ENCODE assay signal across 21 cellular contexts in the genomic region with DNA sequence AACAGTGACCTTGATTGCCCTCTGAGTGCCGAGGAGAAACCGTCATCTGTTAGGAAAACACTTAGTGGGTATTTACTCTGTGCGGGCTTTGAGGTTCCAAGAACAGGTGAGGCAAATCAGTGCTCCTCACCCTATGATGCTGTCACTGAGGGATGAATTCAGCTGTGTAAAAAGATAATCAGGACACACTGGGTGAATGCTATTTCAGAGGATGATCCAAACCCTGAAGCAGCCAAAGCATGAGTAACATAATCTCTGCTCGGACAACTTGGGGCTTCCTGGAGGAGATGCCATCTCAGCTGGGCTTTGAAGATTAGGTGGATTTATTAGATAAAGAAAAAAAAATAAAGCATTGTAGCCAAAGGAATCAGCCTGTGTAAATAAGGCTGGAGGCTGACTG. TPM values are rescaled to one million over a fixed set of nuclear protein-coding genes. Genes with fewer than 3 reads are reported as not detected.
"Had no signal": no experiment of that assay in that cellular context is flagged by ENCODE, and none has a peak within 500 bp of the region (broad histone marks: within the 10 kb centered on the region; RNA-seq: fewer than 3 reads in every experiment).

No MANE protein-coding gene starts in this region.

- H3K27ac ChIP-seq: breast epithelium, foreskin keratinocyte, skin epidermis, transverse colon had no signal

- ATAC-seq: foreskin keratinocyte; left colon; stimulated activated naive B cell treated with anti-CD40 and anti-IgM and Interleukin-4, amounts not matched to agents 10 μg/mL and 1 μg/mL and 100 μg/mL, for 72 hours had no signal

- H3K9me3 ChIP-seq: breast epithelium, transverse colon had no signal

- H3K4me3 ChIP-seq: breast epithelium, lung, skin epidermis, transverse colon had no signal

- H3K4me1 Mint-ChIP-seq: activated CD4-positive, alpha-beta T cell treated with anti-CD3 and anti-CD28 coated beads, Interleukin-2, amount 10 ng/mL, durations not matched to agents 7 days and 5 days; activated naive CD8-positive, alpha-beta T cell treated with anti-CD3 and anti-CD28 coated beads for 36 hours; naive B cell; stimulated activated naive B cell treated with anti-CD40 and anti-IgM and Interleukin-4, amounts not matched to agents 10 μg/mL and 1 μg/mL and 100 μg/mL, for 72 hours had no signal

- DNase-seq: activated CD4-positive, alpha-beta T cell treated with anti-CD3 and anti-CD28 coated beads, Interleukin-2, amount 10 ng/mL, durations not matched to agents 7 days and 5 days; activated gamma-delta T cell treated with Interleukin-2 at 50 U/mL for 16 hours; activated naive CD8-positive, alpha-beta T cell treated with anti-CD3 and anti-CD28 coated beads for 36 hours; anterior cingulate cortex; cerebellar nuclear complex; effector memory CD4-positive, alpha-beta T cell; foreskin keratinocyte; left colon; midbrain; naive B cell; posterior cingulate gyrus; stimulated activated CD4-positive, alpha-beta T cell treated with anti-CD3 and anti-CD28 coated beads, Interleukin-15, amount 100 ng/mL, for 24 hours; stimulated activated CD4-positive, alpha-beta T cell treated with anti-CD3 and anti-CD28 coated beads, Interleukin-4, amount 100 ng/mL, for 1 hour; stimulated activated naive B cell treated with anti-CD40 and anti-IgM and Interleukin-4, amounts not matched to agents 10 μg/mL and 1 μg/mL and 100 μg/mL, for 72 hours; substantia nigra; transverse colon had no signal

- H3K9me3 Mint-ChIP-seq: activated CD4-positive, alpha-beta T cell treated with anti-CD3 and anti-CD28 coated beads, Interleukin-2, amount 10 ng/mL, durations not matched to agents 7 days and 5 days; dendritic cell treated with granulocyte-macrophage colony-stimulating factor and Interleukin-4, amounts not matched to agents 40 ng/mL and 50 ng/mL, for 4 days; naive B cell; stimulated activated naive B cell treated with anti-CD40 and anti-IgM and Interleukin-4, amounts not matched to agents 10 μg/mL and 1 μg/mL and 100 μg/mL, for 72 hours; T-helper 2 cell treated with Interferon-gamma antibody and Interleukin-4, amounts not matched to agents 5 μg/mL and 100 μg/mL, for 36 hours had no signal

- H3K36me3 ChIP-seq: breast epithelium, transverse colon had no signal

- H3K4me1 ChIP-seq: breast epithelium, foreskin keratinocyte, transverse colon had no signal

- H3K36me3 Mint-ChIP-seq: activated naive CD8-positive, alpha-beta T cell treated with anti-CD3 and anti-CD28 coated beads for 36 hours; naive B cell; stimulated activated naive B cell treated with anti-CD40 and anti-IgM and Interleukin-4, amounts not matched to agents 10 μg/mL and 1 μg/mL and 100 μg/mL, for 72 hours had no signal

- H3K27me3 Mint-ChIP-seq: activated CD4-positive, alpha-beta T cell treated with anti-CD3 and anti-CD28 coated beads, Interleukin-2, amount 10 ng/mL, durations not matched to agents 7 days and 5 days; activated naive CD8-positive, alpha-beta T cell treated with anti-CD3 and anti-CD28 coated beads for 36 hours; dendritic cell treated with granulocyte-macrophage colony-stimulating factor and Interleukin-4, amounts not matched to agents 40 ng/mL and 50 ng/mL, for 4 days; naive B cell; stimulated activated naive B cell treated with anti-CD40 and anti-IgM and Interleukin-4, amounts not matched to agents 10 μg/mL and 1 μg/mL and 100 μg/mL, for 72 hours had no signal

- H3K4me3 Mint-ChIP-seq: activated CD4-positive, alpha-beta T cell treated with anti-CD3 and anti-CD28 coated beads, Interleukin-2, amount 10 ng/mL, durations not matched to agents 7 days and 5 days; activated naive CD8-positive, alpha-beta T cell treated with anti-CD3 and anti-CD28 coated beads for 36 hours; dendritic cell treated with granulocyte-macrophage colony-stimulating factor and Interleukin-4, amounts not matched to agents 40 ng/mL and 50 ng/mL, for 4 days; naive B cell; stimulated activated naive B cell treated with anti-CD40 and anti-IgM and Interleukin-4, amounts not matched to agents 10 μg/mL and 1 μg/mL and 100 μg/mL, for 72 hours; T-helper 2 cell treated with Interferon-gamma antibody and Interleukin-4, amounts not matched to agents 5 μg/mL and 100 μg/mL, for 36 hours had no signal

- H3K27ac Mint-ChIP-seq: activated CD4-positive, alpha-beta T cell treated with anti-CD3 and anti-CD28 coated beads, Interleukin-2, amount 10 ng/mL, durations not matched to agents 7 days and 5 days; activated naive CD8-positive, alpha-beta T cell treated with anti-CD3 and anti-CD28 coated beads for 36 hours; dendritic cell treated with granulocyte-macrophage colony-stimulating factor and Interleukin-4, amounts not matched to agents 40 ng/mL and 50 ng/mL, for 4 days; stimulated activated naive B cell treated with anti-CD40 and anti-IgM and Interleukin-4, amounts not matched to agents 10 μg/mL and 1 μg/mL and 100 μg/mL, for 72 hours; T-helper 2 cell treated with Interferon-gamma antibody and Interleukin-4, amounts not matched to agents 5 μg/mL and 100 μg/mL, for 36 hours had no signal

- H3K27me3 ChIP-seq: breast epithelium, transverse colon had no signal

RNA-seq across cellular contexts. Expression of a gene that starts 10.5 kb away (rescaled TPM):
- total RNA-seq: activated CD4-positive, alpha-beta T cell treated with anti-CD3 and anti-CD28 coated beads, Interleukin-2, amount 10 ng/mL, durations not matched to agents 7 days and 5 days; activated naive CD8-positive, alpha-beta T cell treated with anti-CD3 and anti-CD28 coated beads for 36 hours; breast epithelium; foreskin keratinocyte; left colon; transverse colon had no signal
- polyA plus RNA-seq: foreskin keratinocyte had no signal
